12 cellular contexts compared by ENCODE assay signal in genomic region chr10:79380918-79381775, GRCh38. TPM values are rescaled to one million over a fixed set of nuclear protein-coding genes. Genes with fewer than 3 reads are reported as not detected.
A peak's percentile ranks its signal among the peaks of the same experiment; 100 is the strongest.
DNase-seq lines count a peak whose midpoint lies in the region; ATAC-seq and TF ChIP-seq lines count a peak whose summit lies in the region.
"Had no signal": no experiment of that assay in that cellular context is flagged by ENCODE, and none has a peak within 500 bp of the region (broad histone marks: within the 10 kb centered on the region; RNA-seq: fewer than 3 reads in every experiment).

No MANE protein-coding gene starts in this region.

- no peak for DNase-seq in Right ventricle myocardium superior
- no peak for DNase-seq in cardiac septum (ENCODE audit: low spot score)
- DNase-seq in heart left ventricle, result peak in 3 of 5 donors; percentile 18 to 51 (median 26)
- DNase-seq in pons (ENCODE audit: low spot score), result peak; percentile 20
- DNase-seq in aorta, result peak in 1 of 2 donors; percentile 32
- no peak for DNase-seq in RWPE1 (ENCODE audit: low spot score)
- no peak for DNase-seq in H4 (ENCODE audit: low spot score)
- DNase-seq in hypothalamus (lab: John Stamatoyannopoulos, UW), result no peak
- DNase-seq: AML-193, NCI-H2171, RPMI8226 had no signal

- ATAC-seq in Right ventricle myocardium superior (ENCODE audit: poor library complexity) (peak; percentile 18), heart left ventricle (peak in 2 of 4 donors; percentile 3 to 6), aorta (ENCODE audit: low FRiP score) (peak; percentile 27)

- intact Hi-C loops in Right ventricle myocardium superior (cut with DNase I), result loop anchor here (10.0 kb wide), 1 partner anchor 64 kb away; the partner anchor contains the start of gene ZCCHC24
- intact Hi-C loops in cardiac septum (cut with DNase I), result no loop called here
- intact Hi-C loops in heart left ventricle (cut with DNase I), result loop anchor here in 3 of 10 donors (2.0 to 10.0 kb wide), 3 partner anchors 64 to 66 kb away; partner anchors contain the start of gene ZCCHC24 (in 2 of the 3)
- intact Hi-C loops in aorta (cut with DNase I), result no loop called here

- POLR2A ChIA-PET in RWPE1 (lab: Yijun Ruan, JAX; ENCODE audit: low non-redundant PET), result no interaction called here

- TF ChIP-seq POLR2A in heart left ventricle (IDR thresholded peaks at IDR 0.05), result no peak

- no peak for TF ChIP-seq CTCF in heart left ventricle (IDR thresholded peaks at IDR 0.05)
- TF ChIP-seq CTCF in RWPE1 (conservative IDR thresholded peaks at IDR 0.05; ENCODE audit: low read depth), result no peak

- peaks cover 11 to 43% (median 39%) of the 10 kb centered on the region in 12 donors for H3K4me1 ChIP-seq in heart left ventricle
- no peaks in the 10 kb centered on the region for H3K4me1 ChIP-seq in aorta (ENCODE audit: control insufficient read depth in 1 of 2, insufficient read depth in 2 of 2, low read length in 2 of 2)

- H3K36me3 ChIP-seq in heart left ventricle (peaks cover 0 to 20% (median 13%) of the 10 kb centered on the region in 9 donors), aorta (ENCODE audit: control insufficient read depth in 1 of 2, insufficient read depth in 2 of 2, low read length in 1 of 2) (no peaks in the 10 kb centered on the region)

- no peaks in the 10 kb centered on the region for H3K9me3 ChIP-seq in heart left ventricle
- H3K9me3 ChIP-seq in aorta (ENCODE audit: control insufficient read depth, low read length), result no peaks in the 10 kb centered on the region

- WGBS in heart left ventricle, 4 donors, result 61 to 73% (median 64%) methylated on average over 7 to 10 of the region's 10 CpGs
- whole genome bisulfite sequencing in aorta, 2 donors, result 76% methylated on average over 10 of the region's 10 CpGs

- H3K4me3 ChIP-seq in heart left ventricle (no peak overlapping the region), aorta (ENCODE audit: low read length in 2 of 2) (no peak overlapping the region)

- CTCF ChIA-PET in RWPE1 (lab: Yijun Ruan, JAX), result no interaction called here

- H3K27me3 ChIP-seq in heart left ventricle (no peaks in the 10 kb centered on the region), aorta (ENCODE audit: control insufficient read depth in 1 of 2, insufficient read depth in 2 of 2, low read length in 1 of 2) (no peaks in the 10 kb centered on the region)

- H3K27ac ChIP-seq in heart left ventricle (peak overlapping the region in 11 of 12 donors; percentile 3 to 84 (median 66)), aorta (ENCODE audit: low read depth in 1 of 2, low read length in 2 of 2) (peak overlapping the region in 1 of 2 donors; percentile 6), RWPE1 (no peak overlapping the region)
- H3K27ac ChIP-seq: KMS-11 had no signal

RNA-seq across cellular contexts. Expression of gene PPIF, which starts 33.9 kb away (rescaled TPM):
- 146 TPM for total RNA-seq in Right ventricle myocardium superior
- 115 TPM for total RNA-seq in cardiac septum
- 100 to 1,000 TPM in 8 of 9 donors, 10 to 100 TPM in 1; 86.3 to 180 (median 128) TPM for total RNA-seq in heart left ventricle
- 100 to 1,000 TPM in 1 of 2 donors, 10 to 100 TPM in 1; 82.8 to 193 TPM for polyA plus RNA-seq in heart left ventricle
- total RNA-seq in aorta, result 10 to 100 TPM; 16.8 to 21.2 TPM
- polyA plus RNA-seq in aorta, result 10 to 100 TPM in 1 of 2 donors, 1 to 10 TPM in 1; 9.0 to 11.1 TPM
- total RNA-seq in H4 (2014; rRNA removed; shearing (Covaris generic)), result 45.2 and 52.3 TPM in 2 replicates

Comparison
In these comparisons a context has a peak if more than half of its experiments do, and no peak if none do; other contexts are left out.
1. DNase-seq: peak in heart left ventricle (3 of 5) and pons (single experiment); none in Right ventricle myocardium superior (single experiment), cardiac septum (single experiment), RWPE1 (single experiment), H4 (single experiment) and hypothalamus (0 of 51).